6 cellular contexts compared by ENCODE assay signal in the genomic region with DNA sequence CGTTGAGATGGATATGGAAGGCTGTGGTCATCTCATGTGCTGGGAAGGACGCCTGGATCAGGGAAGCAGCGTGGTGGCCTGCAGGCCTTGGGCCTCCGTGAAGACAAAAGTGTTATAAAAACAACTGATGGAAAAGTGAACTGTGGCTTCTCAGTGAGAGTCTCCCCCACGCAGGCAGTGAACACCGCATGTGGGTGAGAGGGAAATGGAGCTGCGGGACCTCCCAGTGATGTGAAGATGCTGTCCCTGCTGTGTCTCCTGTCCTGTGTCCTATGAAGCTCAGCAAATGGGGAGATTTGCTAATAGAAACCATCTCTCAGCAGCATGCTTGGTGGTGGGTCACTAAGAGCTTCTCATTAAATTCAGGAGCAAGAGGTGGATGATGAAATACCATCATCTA.
"Had no signal": no experiment of that assay in that cellular context is flagged by ENCODE, and none has a peak within 500 bp of the region (broad histone marks: within the 10 kb centered on the region; RNA-seq: fewer than 3 reads in every experiment).

No MANE protein-coding gene starts in this region.

- ATAC-seq: HCT116, K562 had no signal

- DNase-seq: GM23248, IMR-90, KG1 had no signal

- H2AFZ ChIP-seq: GM23248 had no signal

- H3K27ac ChIP-seq: GM23248 had no signal

- H3K4me1 ChIP-seq: HAP-1 had no signal

- H3K36me3 ChIP-seq: HAP-1 had no signal

- H3K4me3 ChIP-seq: GM23248, HAP-1, K562 had no signal

- H3K9me3 ChIP-seq: HAP-1 had no signal
